ENCODE assay signal across 1 cellular context in the genomic region with DNA sequence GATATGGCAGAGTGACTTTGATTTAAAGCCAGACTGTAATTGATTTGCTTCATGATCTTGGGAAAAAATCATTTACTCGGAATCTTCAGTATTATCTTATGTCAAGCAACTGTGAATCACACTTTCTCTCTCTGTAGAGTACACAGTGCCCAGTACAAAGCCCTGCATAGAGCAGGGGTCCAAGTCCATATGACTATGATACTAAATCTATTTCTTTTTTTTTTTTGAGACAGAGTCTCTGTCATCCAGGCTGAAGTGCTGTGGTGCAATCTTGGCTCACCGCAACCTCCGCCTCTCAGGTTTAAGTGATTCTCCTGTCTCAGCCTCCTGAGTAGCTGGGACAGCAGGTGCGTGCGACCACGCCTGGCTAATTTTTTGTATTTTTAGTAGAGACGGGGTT.
TF ChIP-seq lines count a peak whose summit lies in the region.

No MANE protein-coding gene starts in this region.

TF ChIP-seq in HepG2, 621 proteins besides CTCF, POLR2A, EP300 and RAD21 (continued from another document):
- TF ChIP-seq, protein P1, sequence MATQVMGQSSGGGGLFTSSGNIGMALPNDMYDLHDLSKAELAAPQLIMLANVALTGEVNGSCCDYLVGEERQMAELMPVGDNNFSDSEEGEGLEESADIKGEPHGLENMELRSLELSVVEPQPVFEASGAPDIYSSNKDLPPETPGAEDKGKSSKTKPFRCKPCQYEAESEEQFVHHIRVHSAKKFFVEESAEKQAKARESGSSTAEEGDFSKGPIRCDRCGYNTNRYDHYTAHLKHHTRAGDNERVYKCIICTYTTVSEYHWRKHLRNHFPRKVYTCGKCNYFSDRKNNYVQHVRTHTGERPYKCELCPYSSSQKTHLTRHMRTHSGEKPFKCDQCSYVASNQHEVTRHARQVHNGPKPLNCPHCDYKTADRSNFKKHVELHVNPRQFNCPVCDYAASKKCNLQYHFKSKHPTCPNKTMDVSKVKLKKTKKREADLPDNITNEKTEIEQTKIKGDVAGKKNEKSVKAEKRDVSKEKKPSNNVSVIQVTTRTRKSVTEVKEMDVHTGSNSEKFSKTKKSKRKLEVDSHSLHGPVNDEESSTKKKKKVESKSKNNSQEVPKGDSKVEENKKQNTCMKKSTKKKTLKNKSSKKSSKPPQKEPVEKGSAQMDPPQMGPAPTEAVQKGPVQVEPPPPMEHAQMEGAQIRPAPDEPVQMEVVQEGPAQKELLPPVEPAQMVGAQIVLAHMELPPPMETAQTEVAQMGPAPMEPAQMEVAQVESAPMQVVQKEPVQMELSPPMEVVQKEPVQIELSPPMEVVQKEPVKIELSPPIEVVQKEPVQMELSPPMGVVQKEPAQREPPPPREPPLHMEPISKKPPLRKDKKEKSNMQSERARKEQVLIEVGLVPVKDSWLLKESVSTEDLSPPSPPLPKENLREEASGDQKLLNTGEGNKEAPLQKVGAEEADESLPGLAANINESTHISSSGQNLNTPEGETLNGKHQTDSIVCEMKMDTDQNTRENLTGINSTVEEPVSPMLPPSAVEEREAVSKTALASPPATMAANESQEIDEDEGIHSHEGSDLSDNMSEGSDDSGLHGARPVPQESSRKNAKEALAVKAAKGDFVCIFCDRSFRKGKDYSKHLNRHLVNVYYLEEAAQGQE (IDR thresholded peaks at IDR 0.05; ENCODE audit: borderline replicate concordance in 1 of 2, low read depth in 1 of 2, low read length in 2 of 2): no peak
- TF ChIP-seq NCOA1 (CRISPR knock-in tag; IDR thresholded peaks at IDR 0.05) (no peak), AHR (CRISPR knock-in tag; IDR thresholded peaks at IDR 0.05) (no peak), ZNF350 (CRISPR knock-in tag; IDR thresholded peaks at IDR 0.05; ENCODE audit: borderline replicate concordance, low read depth) (no peak), ZNF768 (CRISPR knock-in tag; IDR thresholded peaks at IDR 0.05) (0 out of 2 replicates have a peak, but pooled peaks have one; percentile 36), ZNF703 (CRISPR knock-in tag; IDR thresholded peaks at IDR 0.05; ENCODE audit: borderline replicate concordance) (no peak), NFIC (IDR thresholded peaks at IDR 0.05; ENCODE audit: low read length) (no peak), MAFK (conservative IDR thresholded peaks at IDR 0.05 in 1 of 2, IDR thresholded peaks at IDR 0.05 in 1 of 2; ENCODE audit: low read length in 2 of 2) (no peak), ZMAT3 (CRISPR knock-in tag; conservative IDR thresholded peaks at IDR 0.05) (no peak), GTF3A (CRISPR knock-in tag; conservative IDR thresholded peaks at IDR 0.05) (no peak), ZNF773 (CRISPR knock-in tag; IDR thresholded peaks at IDR 0.05; ENCODE audit: borderline replicate concordance) (no peak)
- TF ChIP-seq, protein P2, sequence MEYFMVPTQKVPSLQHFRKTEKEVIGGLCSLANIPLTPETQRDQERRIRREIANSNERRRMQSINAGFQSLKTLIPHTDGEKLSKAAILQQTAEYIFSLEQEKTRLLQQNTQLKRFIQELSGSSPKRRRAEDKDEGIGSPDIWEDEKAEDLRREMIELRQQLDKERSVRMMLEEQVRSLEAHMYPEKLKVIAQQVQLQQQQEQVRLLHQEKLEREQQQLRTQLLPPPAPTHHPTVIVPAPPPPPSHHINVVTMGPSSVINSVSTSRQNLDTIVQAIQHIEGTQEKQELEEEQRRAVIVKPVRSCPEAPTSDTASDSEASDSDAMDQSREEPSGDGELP (IDR thresholded peaks at IDR 0.05; ENCODE audit: borderline replicate concordance, low read depth): no peak
- TF ChIP-seq, protein P3, sequence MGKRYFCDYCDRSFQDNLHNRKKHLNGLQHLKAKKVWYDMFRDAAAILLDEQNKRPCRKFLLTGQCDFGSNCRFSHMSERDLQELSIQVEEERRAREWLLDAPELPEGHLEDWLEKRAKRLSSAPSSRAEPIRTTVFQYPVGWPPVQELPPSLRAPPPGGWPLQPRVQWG (CRISPR knock-in tag; IDR thresholded peaks at IDR 0.05; ENCODE audit: borderline replicate concordance, low read depth): no peak
- TF ChIP-seq, protein P4, sequence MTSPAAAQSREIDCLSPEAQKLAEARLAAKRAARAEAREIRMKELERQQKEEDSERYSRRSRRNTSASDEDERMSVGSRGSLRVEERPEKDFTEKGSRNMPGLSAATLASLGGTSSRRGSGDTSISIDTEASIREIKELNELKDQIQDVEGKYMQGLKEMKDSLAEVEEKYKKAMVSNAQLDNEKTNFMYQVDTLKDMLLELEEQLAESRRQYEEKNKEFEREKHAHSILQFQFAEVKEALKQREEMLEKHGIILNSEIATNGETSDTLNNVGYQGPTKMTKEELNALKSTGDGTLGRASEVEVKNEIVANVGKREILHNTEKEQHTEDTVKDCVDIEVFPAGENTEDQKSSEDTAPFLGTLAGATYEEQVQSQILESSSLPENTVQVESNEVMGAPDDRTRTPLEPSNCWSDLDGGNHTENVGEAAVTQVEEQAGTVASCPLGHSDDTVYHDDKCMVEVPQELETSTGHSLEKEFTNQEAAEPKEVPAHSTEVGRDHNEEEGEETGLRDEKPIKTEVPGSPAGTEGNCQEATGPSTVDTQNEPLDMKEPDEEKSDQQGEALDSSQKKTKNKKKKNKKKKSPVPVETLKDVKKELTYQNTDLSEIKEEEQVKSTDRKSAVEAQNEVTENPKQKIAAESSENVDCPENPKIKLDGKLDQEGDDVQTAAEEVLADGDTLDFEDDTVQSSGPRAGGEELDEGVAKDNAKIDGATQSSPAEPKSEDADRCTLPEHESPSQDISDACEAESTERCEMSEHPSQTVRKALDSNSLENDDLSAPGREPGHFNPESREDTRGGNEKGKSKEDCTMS (CRISPR knock-in tag; conservative IDR thresholded peaks at IDR 0.05): no peak
